ENCODE assay signal across 24 cellular contexts in genomic region chr17:5539286-5539685, GRCh38. TPM values are rescaled to one million over a fixed set of nuclear protein-coding genes. Genes with fewer than 3 reads are reported as not detected.
"Had no signal": no experiment of that assay in that cellular context is flagged by ENCODE, and none has a peak within 500 bp of the region (broad histone marks: within the 10 kb centered on the region; RNA-seq: fewer than 3 reads in every experiment).

No MANE protein-coding gene starts in this region.

- H3K27ac ChIP-seq: SJSA1, SK-N-MC had no signal

- H3K4me1 ChIP-seq: SJSA1 had no signal

- H3K4me3 ChIP-seq: MG63, SJSA1, SK-N-MC had no signal

- DNase-seq: Karpas-422, KG1, MG63, NCI-H1092, NCI-H1105 treated with DMSO at 0.1 percent for 48 hours, NCI-H1417 treated with DMSO at 0.1 percent for 48 hours, NCI-H146, NCI-H1694 treated with DMSO at 0.1 percent for 48 hours, NCI-H1930, NCI-H2081, NCI-H2107, NCI-H2171, NCI-H226, NCI-H446, NCI-H510A, NCI-H524 treated with DMSO at 0.1 percent for 48 hours, NCI-H69, NCI-H774, Right ventricle myocardium superior, RPMI8226, SIG-M5 had no signal

- H3K36me3 ChIP-seq: MG63, SJSA1 had no signal

- H3K27me3 ChIP-seq: MG63, SJSA1 had no signal

- H3K9me3 ChIP-seq: MG63, SJSA1 had no signal

RNA-seq across cellular contexts. Expression of gene NLRP1, which starts 45.0 kb away (rescaled TPM):
- total RNA-seq: HT-29 had no signal
